1 cellular context compared by ENCODE assay signal in genomic region chr1:58727363-58727762, GRCh38.
A peak's percentile ranks its signal among the peaks of the same experiment; 100 is the strongest.
TF ChIP-seq lines count a peak whose summit lies in the region.

No MANE protein-coding gene starts in this region.

TF ChIP-seq in HepG2, 621 proteins besides CTCF, POLR2A, EP300 and RAD21 (continued from another document):
- TF ChIP-seq HOMEZ (CRISPR knock-in tag; IDR thresholded peaks at IDR 0.05; ENCODE audit: low read depth) (0 out of 2 replicates have a peak, but pooled peaks have one; percentile 26), SAP130 (CRISPR knock-in tag; IDR thresholded peaks at IDR 0.05; ENCODE audit: low read depth) (peak; percentile 22; the same call in 1 of the 2 replicates), ETV5 (CRISPR knock-in tag; IDR thresholded peaks at IDR 0.05; ENCODE audit: borderline replicate concordance) (peak; percentile 38; the same call in 1 of the 2 replicates), IRX3 (CRISPR knock-in tag; IDR thresholded peaks at IDR 0.05; ENCODE audit: borderline replicate concordance, low read depth) (no peak), SRF (IDR thresholded peaks at IDR 0.05; ENCODE audit: low read depth, low read length) (peak; percentile 78; the same call in 1 of the 2 replicates), FOSL2 (CRISPR knock-in tag; IDR thresholded peaks at IDR 0.05) (peak; percentile 84), ZFP36 (IDR thresholded peaks at IDR 0.05; ENCODE audit: borderline replicate concordance, low read depth, low read length, partially characterized antibody) (no peak), ARID5B (CRISPR knock-in tag; IDR thresholded peaks at IDR 0.05) (peak; percentile 33; the same call in 1 of the 2 replicates), SOX6 (IDR thresholded peaks at IDR 0.05) (no peak), SOX6 (CRISPR knock-in tag; IDR thresholded peaks at IDR 0.05) (peak; percentile 43; the same call in 1 of the 2 replicates), SOX13 (IDR thresholded peaks at IDR 0.05) (no peak), SOX13 (CRISPR knock-in tag; conservative IDR thresholded peaks at IDR 0.05 in 1 of 2, IDR thresholded peaks at IDR 0.05 in 1 of 2) (peak in 1 of 2 experiments; percentile 80; a peak in 2 of 4 replicates), SOX5 (CRISPR knock-in tag; IDR thresholded peaks at IDR 0.05; ENCODE audit: borderline replicate concordance) (peak; percentile 80; the same call in 1 of the 2 replicates), CREM (IDR thresholded peaks at IDR 0.05) (0 out of 2 replicates have a peak, but pooled peaks have one; percentile 17), CREM (CRISPR knock-in tag; IDR thresholded peaks at IDR 0.05) (no peak)
